Comparison of ENCODE assay signal across 23 cellular contexts in genomic region chr22:46699091-46699490, GRCh38.
"Had no signal": no experiment of that assay in that cellular context is flagged by ENCODE, and none has a peak within 500 bp of the region (broad histone marks: within the 10 kb centered on the region; RNA-seq: fewer than 3 reads in every experiment).

No MANE protein-coding gene starts in this region.

- H3K4me1 Mint-ChIP-seq: activated CD4-positive, alpha-beta T cell treated with anti-CD3 and anti-CD28 coated beads, Interleukin-2, amount 10 ng/mL, durations not matched to agents 7 days and 5 days; activated naive CD8-positive, alpha-beta T cell treated with anti-CD3 and anti-CD28 coated beads, Interleukin-2, amount 10 ng/mL, durations not matched to agents 7 days and 5 days had no signal

- H3K4me3 ChIP-seq: adrenal gland, SJCRH30 had no signal

- H3K9me3 Mint-ChIP-seq: activated CD4-positive, alpha-beta memory T cell treated with anti-CD3 and anti-CD28 coated beads for 36 hours; activated CD4-positive, alpha-beta T cell treated with anti-CD3 and anti-CD28 coated beads, Interleukin-2, amount 10 ng/mL, durations not matched to agents 7 days and 5 days; activated naive CD8-positive, alpha-beta T cell treated with anti-CD3 and anti-CD28 coated beads, Interleukin-2, amount 10 ng/mL, durations not matched to agents 7 days and 5 days; activated T-cell treated with anti-CD3 and anti-CD28 coated beads, Interleukin-2, amount 50 U/mL, for 4 hours; activated T-helper 2 cell treated with anti-CD3 and anti-CD28 coated beads, Interferon-gamma antibody, Interleukin-2, Interleukin-4, amounts not matched to agents 10 μg/mL and 5 μg/mL and 100 μg/mL, durations not matched to agents 14 hours and 24 hours and 36 hours had no signal

- H3K27me3 ChIP-seq: adrenal gland, SJCRH30 had no signal

- H3K4me2 ChIP-seq: KMS-11 had no signal

- H3K27ac Mint-ChIP-seq: activated CD4-positive, alpha-beta memory T cell treated with anti-CD3 and anti-CD28 coated beads for 36 hours; activated CD4-positive, alpha-beta T cell treated with anti-CD3 and anti-CD28 coated beads, Interleukin-2, amount 10 ng/mL, durations not matched to agents 7 days and 5 days; activated naive CD8-positive, alpha-beta T cell treated with anti-CD3 and anti-CD28 coated beads, Interleukin-2, amount 10 ng/mL, durations not matched to agents 7 days and 5 days; activated T-helper 2 cell treated with anti-CD3 and anti-CD28 coated beads, Interferon-gamma antibody, Interleukin-2, Interleukin-4, amounts not matched to agents 10 μg/mL and 5 μg/mL and 100 μg/mL, durations not matched to agents 14 hours and 24 hours and 36 hours; T-helper 17 cell had no signal

- H3K27ac ChIP-seq: adrenal gland, KMS-11, SJCRH30, VCaP had no signal

- H3K27me3 Mint-ChIP-seq: activated CD4-positive, alpha-beta memory T cell treated with anti-CD3 and anti-CD28 coated beads for 36 hours; activated CD4-positive, alpha-beta T cell treated with anti-CD3 and anti-CD28 coated beads, Interleukin-2, amount 10 ng/mL, durations not matched to agents 7 days and 5 days; activated naive CD8-positive, alpha-beta T cell treated with anti-CD3 and anti-CD28 coated beads, Interleukin-2, amount 10 ng/mL, durations not matched to agents 7 days and 5 days; T-helper 17 cell had no signal

- H3K4me3 Mint-ChIP-seq: activated CD4-positive, alpha-beta memory T cell treated with anti-CD3 and anti-CD28 coated beads for 36 hours; activated CD4-positive, alpha-beta T cell treated with anti-CD3 and anti-CD28 coated beads, Interleukin-2, amount 10 ng/mL, durations not matched to agents 7 days and 5 days; activated naive CD8-positive, alpha-beta T cell treated with anti-CD3 and anti-CD28 coated beads, Interleukin-2, amount 10 ng/mL, durations not matched to agents 7 days and 5 days; activated T-cell treated with anti-CD3 and anti-CD28 coated beads, Interleukin-2, amount 50 U/mL, for 4 hours; T-helper 17 cell had no signal

- H3K4me1 ChIP-seq: adrenal gland had no signal

- ATAC-seq: activated T-cell treated with anti-CD3 and anti-CD28 coated beads, Interleukin-2, amount 50 U/mL, for 4 hours; T-helper 17 cell had no signal

- H3K9me3 ChIP-seq: adrenal gland, SJCRH30 had no signal

- DNase-seq: activated CD4-positive, alpha-beta memory T cell treated with anti-CD3 and anti-CD28 coated beads for 36 hours; activated CD4-positive, alpha-beta T cell treated with anti-CD3 and anti-CD28 coated beads, Interleukin-2, amount 10 ng/mL, durations not matched to agents 7 days and 5 days; activated CD4-positive, CD25-positive, alpha-beta regulatory T cell; activated CD8-positive, alpha-beta memory T cell treated with anti-CD3 and anti-CD28 coated beads for 24 hours; activated gamma-delta T cell treated with Interleukin-2 at 50 U/mL for 16 hours; activated naive CD8-positive, alpha-beta T cell treated with anti-CD3 and anti-CD28 coated beads, Interleukin-2, amount 10 ng/mL, durations not matched to agents 7 days and 5 days; activated T-cell treated with anti-CD3 and anti-CD28 coated beads, Interleukin-2, amount 50 U/mL, for 4 hours; adrenal gland; anterior cingulate cortex; cerebellar nuclear complex; NCI-H1092 treated with DMSO at 0.1 percent for 48 hours; NCI-H1417 treated with DMSO at 0.1 percent for 48 hours; NCI-H1694; NCI-H2029; NCI-H345; NCI-H510A; NCI-H526 treated with DMSO at 0.1 percent for 48 hours; NCI-H82; SJCRH30; T-helper 17 cell had no signal
